7 cellular contexts compared by ENCODE assay signal in genomic region chr19:7013678-7014077, GRCh38. TPM values are rescaled to one million over a fixed set of nuclear protein-coding genes. Genes with fewer than 3 reads are reported as not detected.
DNase-seq lines count a peak whose midpoint lies in the region; ATAC-seq and TF ChIP-seq lines count a peak whose summit lies in the region.
"Had no signal": no experiment of that assay in that cellular context is flagged by ENCODE, and none has a peak within 500 bp of the region (broad histone marks: within the 10 kb centered on the region; RNA-seq: fewer than 3 reads in every experiment).

No MANE protein-coding gene starts in this region.

- intact Hi-C loops in upper lobe of right lung (cut with DNase I) = no loop called here

- H3K36me3 Mint-ChIP-seq in activated naive CD8-positive, alpha-beta T cell treated with anti-CD3 and anti-CD28 coated beads, Interleukin-2, amount 50 U/mL, for 24 hours (ENCODE audit: low read depth) = no peaks in the 10 kb centered on the region

- no peaks in the 10 kb centered on the region for H3K36me3 ChIP-seq in upper lobe of right lung

- no peaks in the 10 kb centered on the region for H3K27me3 Mint-ChIP-seq in activated naive CD8-positive, alpha-beta T cell treated with anti-CD3 and anti-CD28 coated beads, Interleukin-2, amount 50 U/mL, for 24 hours

- no peak for TF ChIP-seq CTCF in upper lobe of right lung (IDR thresholded peaks at IDR 0.05)

- H3K27me3 ChIP-seq in upper lobe of right lung = no peaks in the 10 kb centered on the region

- peak; percentile 29 for DNase-seq in stimulated activated CD4-positive, alpha-beta T cell treated with anti-CD3 and anti-CD28 coated beads, Interleukin-4, amount 100 ng/mL, for 24 hours
- DNase-seq in stimulated activated CD4-positive, alpha-beta T cell treated with anti-CD3 and anti-CD28 coated beads, Interleukin-4, amount 100 ng/mL, for 1 hour = no peak
- no peak for DNase-seq in activated naive CD8-positive, alpha-beta T cell treated with anti-CD3 and anti-CD28 coated beads, Interleukin-2, amount 50 U/mL, for 24 hours
- no peak for DNase-seq in upper lobe of right lung
- DNase-seq in NCI-H2227 treated with DMSO at 0.1 percent for 48 hours (lab: John Stamatoyannopoulos, UW) = no peak
- DNase-seq in caudate nucleus (lab: John Stamatoyannopoulos, UW) = no peak
- DNase-seq: activated CD4-positive, alpha-beta T cell treated with anti-CD3 and anti-CD28 coated beads, Interleukin-2, amount 50 U/mL, for 4 hours had no signal

- H3K9me3 Mint-ChIP-seq in activated naive CD8-positive, alpha-beta T cell treated with anti-CD3 and anti-CD28 coated beads, Interleukin-2, amount 50 U/mL, for 24 hours = no peaks in the 10 kb centered on the region

- peaks cover 35% of the 10 kb centered on the region for H3K4me1 Mint-ChIP-seq in activated naive CD8-positive, alpha-beta T cell treated with anti-CD3 and anti-CD28 coated beads, Interleukin-2, amount 50 U/mL, for 24 hours

- peak; percentile 62 for ATAC-seq in activated naive CD8-positive, alpha-beta T cell treated with anti-CD3 and anti-CD28 coated beads, Interleukin-2, amount 50 U/mL, for 24 hours
- peak; percentile 82 for ATAC-seq in upper lobe of right lung

- H3K27ac Mint-ChIP-seq in activated naive CD8-positive, alpha-beta T cell treated with anti-CD3 and anti-CD28 coated beads, Interleukin-2, amount 50 U/mL, for 24 hours = peak overlapping the region; percentile 34

- no peak overlapping the region for H3K27ac ChIP-seq in upper lobe of right lung
- H3K27ac ChIP-seq in caudate nucleus (ENCODE audit: low read depth, low read length) = no peak overlapping the region

- H3K4me3 Mint-ChIP-seq in activated naive CD8-positive, alpha-beta T cell treated with anti-CD3 and anti-CD28 coated beads, Interleukin-2, amount 50 U/mL, for 24 hours = no peak overlapping the region

- H3K9me3 ChIP-seq in upper lobe of right lung = no peaks in the 10 kb centered on the region

- no peaks in the 10 kb centered on the region for H3K4me1 ChIP-seq in upper lobe of right lung

- H3K4me3 ChIP-seq in upper lobe of right lung = no peak overlapping the region

RNA-seq across cellular contexts. Expression of gene MBD3L2B, which starts 7.6 kb away (rescaled TPM):
- not detected for total RNA-seq in upper lobe of right lung

RNA-seq across cellular contexts. Expression of gene MBD3L5, which starts 16.7 kb away (rescaled TPM):
- total RNA-seq in upper lobe of right lung = not detected

RNA-seq across cellular contexts. Expression of gene MBD3L4, which starts 26.3 kb away (rescaled TPM):
- total RNA-seq in upper lobe of right lung = not detected

RNA-seq across cellular contexts. Expression of gene MBD3L2, which starts 35.4 kb away (rescaled TPM):
- total RNA-seq in upper lobe of right lung = not detected

RNA-seq across cellular contexts. Expression of gene MBD3L3, which starts 44.8 kb away (rescaled TPM):
- not detected for total RNA-seq in upper lobe of right lung
